12 cellular contexts compared by ENCODE assay signal in genomic region chr19:4913996-4914735, GRCh38. TPM values are rescaled to one million over a fixed set of nuclear protein-coding genes. Genes with fewer than 3 reads are reported as not detected.
A peak's percentile ranks its signal among the peaks of the same experiment; 100 is the strongest.
DNase-seq lines count a peak whose midpoint lies in the region; ATAC-seq and TF ChIP-seq lines count a peak whose summit lies in the region.
"Had no signal": no experiment of that assay in that cellular context is flagged by ENCODE, and none has a peak within 500 bp of the region (broad histone marks: within the 10 kb centered on the region; RNA-seq: fewer than 3 reads in every experiment).

No MANE protein-coding gene starts in this region.

- no peaks in the 10 kb centered on the region for H3K27me3 Mint-ChIP-seq in activated T-helper 1 cell treated with anti-CD3 and anti-CD28 coated beads, Interleukin-12 subunit alpha, Interleukin-12 subunit beta, Interleukin-2, Interleukin-4 antibody, amounts not matched to agents 30 ng/mL and 10 ng/mL and 1 ng/mL, durations not matched to agents 14 hours and 24 hours and 36 hours (ENCODE audit: insufficient read depth)

- no peak overlapping the region for H4K5ac ChIP-seq in mesendoderm (ENCODE audit: low read length)

- H2BK5ac ChIP-seq in mesendoderm (ENCODE audit: low read length), result no peak overlapping the region

- H3K4me3 ChIP-seq in mesendoderm (ENCODE audit: low read length) (no peak overlapping the region), upper lobe of right lung (peak overlapping the region; percentile 42), heart left ventricle (peak overlapping the region in 1 of 12 donors; percentile 65)

- no peaks in the 10 kb centered on the region for H3K9me3 Mint-ChIP-seq in activated T-helper 1 cell treated with anti-CD3 and anti-CD28 coated beads, Interleukin-12 subunit alpha, Interleukin-12 subunit beta, Interleukin-2, Interleukin-4 antibody, amounts not matched to agents 30 ng/mL and 10 ng/mL and 1 ng/mL, durations not matched to agents 14 hours and 24 hours and 36 hours

- H3K27ac ChIP-seq in mesendoderm (ENCODE audit: low read depth, low read length), result no peak overlapping the region
- no peak overlapping the region for H3K27ac ChIP-seq in upper lobe of right lung
- H3K27ac ChIP-seq in heart left ventricle, result peak overlapping the region in 1 of 12 donors; percentile 81
- H3K27ac ChIP-seq: adrenal gland had no signal

- H3K79me1 ChIP-seq in mesendoderm (ENCODE audit: low read length), result peaks cover 27% of the 10 kb centered on the region

- intact Hi-C loops in activated T-helper 1 cell treated with anti-CD3 and anti-CD28 coated beads, Interleukin-12 subunit alpha, Interleukin-12 subunit beta, Interleukin-2, Interleukin-4 antibody, amounts not matched to agents 30 ng/mL and 10 ng/mL and 1 ng/mL, durations not matched to agents 14 hours and 24 hours and 36 hours (cut with micrococcal nuclease), result loop anchor here (5.0 kb wide), 1 partner anchor 192 kb away; the partner anchor contains the start of gene DPP9
- intact Hi-C loops in upper lobe of right lung (cut with DNase I), result no loop called here
- intact Hi-C loops in heart left ventricle (cut with DNase I), result loop anchor here in 5 of 10 donors (2.0 to 5.0 kb wide), 5 partner anchors 42 to 107 kb away; no protein-coding TSS in a partner anchor

- peak overlapping the region; percentile 79 for H3K27ac Mint-ChIP-seq in activated T-helper 1 cell treated with anti-CD3 and anti-CD28 coated beads, Interleukin-12 subunit alpha, Interleukin-12 subunit beta, Interleukin-2, Interleukin-4 antibody, amounts not matched to agents 30 ng/mL and 10 ng/mL and 1 ng/mL, durations not matched to agents 14 hours and 24 hours and 36 hours

- H3K4me1 Mint-ChIP-seq in activated T-helper 1 cell treated with anti-CD3 and anti-CD28 coated beads, Interleukin-12 subunit alpha, Interleukin-12 subunit beta, Interleukin-2, Interleukin-4 antibody, amounts not matched to agents 30 ng/mL and 10 ng/mL and 1 ng/mL, durations not matched to agents 14 hours and 24 hours and 36 hours (ENCODE audit: low read depth), result peaks cover 54% of the 10 kb centered on the region

- no peak overlapping the region for H2BK120ac ChIP-seq in mesendoderm (ENCODE audit: low read depth, low read length)

- H2BK15ac ChIP-seq in mesendoderm (replicated peaks; ENCODE audit: low read depth), result no peak overlapping the region

- H3K27me3 ChIP-seq in mesendoderm (ENCODE audit: insufficient read depth, low read length, poor library complexity) (no peaks in the 10 kb centered on the region), upper lobe of right lung (no peaks in the 10 kb centered on the region), heart left ventricle (peaks cover 0 to 6% (median 0%) of the 10 kb centered on the region in 9 donors)

- H3K4me2 ChIP-seq in mesendoderm (ENCODE audit: low read length), result no peak overlapping the region

- TF ChIP-seq POLR2A in heart left ventricle (IDR thresholded peaks at IDR 0.05), result no peak

- no peak overlapping the region for H3K4ac ChIP-seq in mesendoderm (ENCODE audit: low read depth, low read length)

- ATAC-seq in upper lobe of right lung (no peak), heart left ventricle (no peak)

- H3K4me3 Mint-ChIP-seq in activated T-helper 1 cell treated with anti-CD3 and anti-CD28 coated beads, Interleukin-12 subunit alpha, Interleukin-12 subunit beta, Interleukin-2, Interleukin-4 antibody, amounts not matched to agents 30 ng/mL and 10 ng/mL and 1 ng/mL, durations not matched to agents 14 hours and 24 hours and 36 hours, result peak overlapping the region; percentile 88

- no peaks in the 10 kb centered on the region for H3K4me1 ChIP-seq in mesendoderm (ENCODE audit: control insufficient read depth, low read depth, low read length)
- H3K4me1 ChIP-seq in upper lobe of right lung, result peaks cover 24% of the 10 kb centered on the region
- peaks cover 4 to 60% (median 19%) of the 10 kb centered on the region in 12 donors for H3K4me1 ChIP-seq in heart left ventricle

- H3K9me3 ChIP-seq in upper lobe of right lung, result no peaks in the 10 kb centered on the region
- no peaks in the 10 kb centered on the region for H3K9me3 ChIP-seq in heart left ventricle
- H3K9me3 ChIP-seq: adrenal gland had no signal

- peak; percentile 46 for DNase-seq in stimulated activated CD4-positive, alpha-beta T cell treated with anti-CD3 and anti-CD28 coated beads, Interleukin-1b, Interleukin-23, amount 100 ng/mL, for 48 hours
- DNase-seq in stimulated activated CD4-positive, alpha-beta T cell treated with anti-CD3 and anti-CD28 coated beads, Interleukin-4, amount 100 ng/mL, for 1 hour, result no peak
- no peak for DNase-seq in activated T-helper 1 cell treated with anti-CD3 and anti-CD28 coated beads, Interleukin-12 subunit alpha, Interleukin-12 subunit beta, Interleukin-2, Interleukin-4 antibody, amounts not matched to agents 30 ng/mL and 10 ng/mL and 1 ng/mL, durations not matched to agents 14 hours and 24 hours and 36 hours (ENCODE audit: low spot score)
- peak; percentile 51 for DNase-seq in mesendoderm
- DNase-seq in upper lobe of right lung, result no peak
- DNase-seq in heart left ventricle, result no peak
- no peak for DNase-seq in NOMO-1 treated with DMSO at 0.1 percent for 48 hours (lab: John Stamatoyannopoulos, UW; ENCODE audit: unreplicated experiment)
- DNase-seq in foreskin melanocyte, result no peak
- DNase-seq: adrenal gland, posterior cingulate gyrus, SIG-M5 had no signal

- H3K18ac ChIP-seq in mesendoderm (ENCODE audit: low read length), result no peak overlapping the region

- H3K9ac ChIP-seq in mesendoderm (ENCODE audit: low read length), result no peak overlapping the region

- H3K79me2 ChIP-seq in mesendoderm (ENCODE audit: control insufficient read depth, insufficient read depth, low read length), result peaks cover 62% of the 10 kb centered on the region

- no peak overlapping the region for H3K23ac ChIP-seq in mesendoderm (ENCODE audit: low read length)

- no peak overlapping the region for H3K56ac ChIP-seq in mesendoderm (ENCODE audit: low read length)

- no CpG with 5 or more reads among the region's 24 CpGs for WGBS in mesendoderm (ENCODE audit: extremely low coverage, insufficient coverage, low lambda C conversion rate)
- 86 to 92% (median 88%) methylated on average over 24 of the region's 24 CpGs for WGBS in heart left ventricle, 4 donors

- peaks cover 4% of the 10 kb centered on the region for H3K36me3 ChIP-seq in mesendoderm (ENCODE audit: control insufficient read depth, insufficient read depth, low read length)
- no peaks in the 10 kb centered on the region for H3K36me3 ChIP-seq in upper lobe of right lung
- no peaks in the 10 kb centered on the region for H3K36me3 ChIP-seq in heart left ventricle
- H3K36me3 ChIP-seq: adrenal gland had no signal

- H4K8ac ChIP-seq in mesendoderm (ENCODE audit: low read depth, low read length), result no peak overlapping the region

- TF ChIP-seq CTCF in upper lobe of right lung (IDR thresholded peaks at IDR 0.05) (no peak), heart left ventricle (IDR thresholded peaks at IDR 0.05) (no peak)

- H2AK5ac ChIP-seq in mesendoderm (ENCODE audit: low read length), result no peak overlapping the region

- peaks cover 41% of the 10 kb centered on the region for H3K36me3 Mint-ChIP-seq in activated T-helper 1 cell treated with anti-CD3 and anti-CD28 coated beads, Interleukin-12 subunit alpha, Interleukin-12 subunit beta, Interleukin-2, Interleukin-4 antibody, amounts not matched to agents 30 ng/mL and 10 ng/mL and 1 ng/mL, durations not matched to agents 14 hours and 24 hours and 36 hours (ENCODE audit: low read depth)

RNA-seq across cellular contexts. Expression of gene UHRF1, which starts 4.9 kb away (rescaled TPM):
- 142 and 143 TPM in 2 replicates for total RNA-seq in activated T-helper 1 cell treated with anti-CD3 and anti-CD28 coated beads, Interleukin-12 subunit alpha, Interleukin-12 subunit beta, Interleukin-2, Interleukin-4 antibody, amounts not matched to agents 30 ng/mL and 10 ng/mL and 1 ng/mL, durations not matched to agents 14 hours and 24 hours and 36 hours
- 38.1 TPM for polyA plus RNA-seq in mesendoderm (2013, experiment 1 of 2)
- 38.3 TPM for polyA plus RNA-seq in mesendoderm (2013, experiment 2 of 2)
- total RNA-seq in upper lobe of right lung, result 0.90 TPM
- 1 to 10 TPM in 2 of 9 donors, under 1 TPM in 7; 0.25 to 8.9 (median 0.89) TPM for total RNA-seq in heart left ventricle
- under 1 TPM; 0.34 to 0.69 TPM for polyA plus RNA-seq in heart left ventricle

RNA-seq across cellular contexts. Expression of gene ARRDC5, which starts 11.5 kb away (rescaled TPM):
- total RNA-seq in activated T-helper 1 cell treated with anti-CD3 and anti-CD28 coated beads, Interleukin-12 subunit alpha, Interleukin-12 subunit beta, Interleukin-2, Interleukin-4 antibody, amounts not matched to agents 30 ng/mL and 10 ng/mL and 1 ng/mL, durations not matched to agents 14 hours and 24 hours and 36 hours, result 0.29 and 0.57 TPM in 2 replicates
- not detected for polyA plus RNA-seq in mesendoderm (2013, experiment 1 of 2)
- not detected for polyA plus RNA-seq in mesendoderm (2013, experiment 2 of 2)
- not detected for total RNA-seq in upper lobe of right lung
- under 1 TPM in 2 of 9 donors, not detected in 7; 0.43 to 0.70 TPM for total RNA-seq in heart left ventricle
- polyA plus RNA-seq in heart left ventricle, result under 1 TPM in 1 of 2 donors, not detected in 1; 0.04 TPM
- total RNA-seq: glomerular endothelial cell had no signal

RNA-seq across cellular contexts. Expression of gene PLIN3, which starts 46.7 kb away (rescaled TPM):
- 33.1 and 33.2 TPM in 2 replicates for total RNA-seq in activated T-helper 1 cell treated with anti-CD3 and anti-CD28 coated beads, Interleukin-12 subunit alpha, Interleukin-12 subunit beta, Interleukin-2, Interleukin-4 antibody, amounts not matched to agents 30 ng/mL and 10 ng/mL and 1 ng/mL, durations not matched to agents 14 hours and 24 hours and 36 hours
- polyA plus RNA-seq in mesendoderm (2013, experiment 1 of 2), result 27.5 TPM
- polyA plus RNA-seq in mesendoderm (2013, experiment 2 of 2), result 28.8 TPM
- total RNA-seq in upper lobe of right lung (31.9 TPM), heart left ventricle (10 to 100 TPM; 17.4 to 70.9 (median 22.9) TPM)
- 100 to 1,000 TPM in 1 of 2 donors, 1 to 10 TPM in 1; 10.0 to 102 TPM for polyA plus RNA-seq in heart left ventricle

RNA-seq across cellular contexts. Expression of gene KDM4B, which starts 54.7 kb away (rescaled TPM):
- 38.9 and 45.0 TPM in 2 replicates for total RNA-seq in activated T-helper 1 cell treated with anti-CD3 and anti-CD28 coated beads, Interleukin-12 subunit alpha, Interleukin-12 subunit beta, Interleukin-2, Interleukin-4 antibody, amounts not matched to agents 30 ng/mL and 10 ng/mL and 1 ng/mL, durations not matched to agents 14 hours and 24 hours and 36 hours
- 8.5 TPM for polyA plus RNA-seq in mesendoderm (2013, experiment 1 of 2)
- polyA plus RNA-seq in mesendoderm (2013, experiment 2 of 2), result 8.4 TPM
- total RNA-seq in upper lobe of right lung (39.0 TPM), heart left ventricle (10 to 100 TPM; 21.5 to 36.5 (median 28.1) TPM)
- polyA plus RNA-seq in heart left ventricle, result 10 to 100 TPM; 22.6 to 24.3 TPM

Comparison
In these comparisons a context has a peak if more than half of its experiments do, and no peak if none do; other contexts are left out.
1. DNase-seq: peak in stimulated activated CD4-positive, alpha-beta T cell treated with anti-CD3 and anti-CD28 coated beads, Interleukin-1b, Interleukin-23, amount 100 ng/mL, for 48 hours (single experiment) and mesendoderm (single experiment); none in stimulated activated CD4-positive, alpha-beta T cell treated with anti-CD3 and anti-CD28 coated beads, Interleukin-4, amount 100 ng/mL, for 1 hour (single experiment), activated T-helper 1 cell treated with anti-CD3 and anti-CD28 coated beads, Interleukin-12 subunit alpha, Interleukin-12 subunit beta, Interleukin-2, Interleukin-4 antibody, amounts not matched to agents 30 ng/mL and 10 ng/mL and 1 ng/mL, durations not matched to agents 14 hours and 24 hours and 36 hours (single experiment), upper lobe of right lung (single experiment), heart left ventricle (0 of 5), NOMO-1 treated with DMSO at 0.1 percent for 48 hours (single experiment) and foreskin melanocyte (single experiment).
2. RNA of gene UHRF1, which starts 4.9 kb away (total RNA-seq): 142 to 143 TPM in activated T-helper 1 cell treated with anti-CD3 and anti-CD28 coated beads, Interleukin-12 subunit alpha, Interleukin-12 subunit beta, Interleukin-2, Interleukin-4 antibody, amounts not matched to agents 30 ng/mL and 10 ng/mL and 1 ng/mL, durations not matched to agents 14 hours and 24 hours and 36 hours; 0.90 TPM in upper lobe of right lung (single experiment) and 0.25 to 8.9 TPM in heart left ventricle; every median in the first group is over 10 times any median in the second.